7 cellular contexts compared by ENCODE assay signal in the genomic region with DNA sequence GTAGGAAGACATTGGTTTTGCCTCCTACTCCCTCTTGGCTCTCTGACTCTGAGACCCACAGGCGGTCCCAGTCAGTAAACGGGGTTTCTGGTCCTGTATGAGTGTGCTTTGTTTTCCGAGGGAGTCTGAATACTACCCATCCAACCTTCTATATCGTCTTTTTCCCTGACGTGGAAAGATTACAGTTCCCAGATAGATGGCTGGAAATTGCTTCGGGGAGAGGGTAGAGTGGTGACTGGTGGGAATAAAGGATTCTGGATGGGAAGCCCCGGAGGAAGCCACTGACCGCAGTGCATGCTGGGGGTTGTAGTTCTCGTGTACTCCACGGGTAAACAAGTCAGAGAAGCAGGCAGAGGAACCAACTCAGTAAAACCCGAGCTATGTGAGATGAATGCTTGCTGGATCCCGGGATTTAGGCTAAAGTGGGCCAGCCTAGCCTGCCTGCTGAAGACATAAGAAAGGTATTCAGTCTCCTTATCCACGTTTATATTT.
DNase-seq lines count a peak whose midpoint lies in the region; ATAC-seq and TF ChIP-seq lines count a peak whose summit lies in the region.

No MANE protein-coding gene starts in this region.

- peak; percentile 82 for ATAC-seq in GM18502 (IDR thresholded peaks at IDR 0.05; ENCODE audit: poor library complexity, unreplicated experiment)
- peak; percentile 82 for ATAC-seq in HG03095 (IDR thresholded peaks at IDR 0.05; ENCODE audit: unreplicated experiment)

- DNase-seq in NCI-H774 (lab: John Stamatoyannopoulos, UW) = peak; percentile 77
- peak in 2 of 3 experiments; percentile 27 to 39 for DNase-seq in activated CD8-positive, alpha-beta memory T cell treated with anti-CD3 and anti-CD28 coated beads for 48 hours (ENCODE audit: low read depth in 2 of 3, low spot score in 2 of 3)
- peak; percentile 58 for DNase-seq in epithelial cell of esophagus (ENCODE audit: low read depth)
- peak; percentile 83 for DNase-seq in middle frontal gyrus (ENCODE audit: extremely low spot score, low spot score)
- peak; percentile 15 to 28 for DNase-seq in stimulated activated CD8-positive, alpha-beta memory T cell treated with anti-CD3 and anti-CD28 coated beads, Interleukin-2, amount 100 ng/mL, for 1 hour (ENCODE audit: low read depth in 2 of 2)

- H3K4me3 ChIP-seq in epithelial cell of esophagus (ENCODE audit: low read length) = peak overlapping the region; percentile 42

- TF ChIP-seq CTCF in epithelial cell of esophagus (IDR thresholded peaks at IDR 0.05; ENCODE audit: insufficient read depth, low read depth, low read length, missing control alignments) = no peak

Comparison
In these comparisons a context has a peak if more than half of its experiments do, and no peak if none do; other contexts are left out.
1. Peak in every context shown above with its lines: DNase-seq, ATAC-seq and H3K4me3 ChIP-seq.
2. DNase-seq: peak in every context shown above with its lines; median percentile 83 in middle frontal gyrus; 77 in NCI-H774; 58 in epithelial cell of esophagus; 33 in activated CD8-positive, alpha-beta memory T cell treated with anti-CD3 and anti-CD28 coated beads for 48 hours; 22 in stimulated activated CD8-positive, alpha-beta memory T cell treated with anti-CD3 and anti-CD28 coated beads, Interleukin-2, amount 100 ng/mL, for 1 hour.